Comparison of ENCODE assay signal across 8 cellular contexts in genomic region chr15:22160283-22160682, GRCh38.
DNase-seq lines count a peak whose midpoint lies in the region; ATAC-seq and TF ChIP-seq lines count a peak whose summit lies in the region.
"Not testable (repeated sequence)": the region's sequence is repeated elsewhere in the genome, so short reads cannot be mapped to it uniquely, and the experiment has no call there.

No MANE protein-coding gene starts in this region.

- TF ChIP-seq CTCF in activated CD8-positive, alpha-beta T cell treated with anti-CD3 and anti-CD28 coated beads for 36 hours (IDR thresholded peaks at IDR 0.05) = not testable (repeated sequence)

- not testable (repeated sequence) for H3K27ac ChIP-seq in CD4-positive, CD25-positive, alpha-beta regulatory T cell (ENCODE audit: insufficient read depth, low read length, poor library complexity, severe bottlenecking)

- H3K27ac Mint-ChIP-seq in CD4-positive, CD25-positive, alpha-beta regulatory T cell; activated CD8-positive, alpha-beta T cell treated with anti-CD3 and anti-CD28 coated beads for 36 hours; naive B cell: not testable (repeated sequence)

- not testable (repeated sequence) for H3K4me3 Mint-ChIP-seq in CD4-positive, CD25-positive, alpha-beta regulatory T cell; activated CD8-positive, alpha-beta T cell treated with anti-CD3 and anti-CD28 coated beads for 36 hours; naive B cell

- not testable (repeated sequence) for H3K4me3 ChIP-seq in CD4-positive, CD25-positive, alpha-beta regulatory T cell (ENCODE audit: low read depth, low read length)

- not testable (repeated sequence) for H3K27me3 Mint-ChIP-seq in CD4-positive, CD25-positive, alpha-beta regulatory T cell; activated CD8-positive, alpha-beta T cell treated with anti-CD3 and anti-CD28 coated beads for 36 hours; naive B cell

- not testable (repeated sequence) for H3K4me1 ChIP-seq in CD4-positive, CD25-positive, alpha-beta regulatory T cell (ENCODE audit: control insufficient read depth, insufficient read depth, low read length, poor library complexity, severe bottlenecking)

- POLR2A ChIA-PET in activated CD8-positive, alpha-beta T cell treated with anti-CD3 and anti-CD28 coated beads for 36 hours (lab: Charles Lee) = not testable (repeated sequence)

- not testable (repeated sequence) for H3K36me3 ChIP-seq in CD4-positive, CD25-positive, alpha-beta regulatory T cell (ENCODE audit: control insufficient read depth, insufficient read depth, low read length)

- not testable (repeated sequence) for H3K4me1 Mint-ChIP-seq in CD4-positive, CD25-positive, alpha-beta regulatory T cell; activated CD8-positive, alpha-beta T cell treated with anti-CD3 and anti-CD28 coated beads for 36 hours (ENCODE audit: low read depth); naive B cell

- ATAC-seq in CD4-positive, CD25-positive, alpha-beta regulatory T cell (ENCODE audit: low read depth in 2 of 2) = peak; percentile 52 to 61
- ATAC-seq in GM18873 (IDR thresholded peaks at IDR 0.05; ENCODE audit: low FRiP score, unreplicated experiment) (peak; percentile 25), GM19463 (IDR thresholded peaks at IDR 0.05; ENCODE audit: unreplicated experiment) (peak; percentile 19), GM21737 (IDR thresholded peaks at IDR 0.05; ENCODE audit: unreplicated experiment) (peak; percentile 20), HG02943 (IDR thresholded peaks at IDR 0.05; ENCODE audit: low read depth, unreplicated experiment) (peak; percentile 33), HG03354 (IDR thresholded peaks at IDR 0.05; ENCODE audit: poor library complexity, severe bottlenecking, unreplicated experiment) (peak; percentile 39), naive B cell (ENCODE audit: low read depth in 2 of 2) (peak; percentile 47 to 52)
- ATAC-seq in activated CD8-positive, alpha-beta T cell treated with anti-CD3 and anti-CD28 coated beads for 36 hours = peak; percentile 63

- DNase-seq in CD4-positive, CD25-positive, alpha-beta regulatory T cell; activated CD8-positive, alpha-beta T cell treated with anti-CD3 and anti-CD28 coated beads for 36 hours; naive B cell: not testable (repeated sequence)

- H3K9me3 Mint-ChIP-seq in CD4-positive, CD25-positive, alpha-beta regulatory T cell; activated CD8-positive, alpha-beta T cell treated with anti-CD3 and anti-CD28 coated beads for 36 hours; naive B cell: not testable (repeated sequence)

- not testable (repeated sequence) for H3K36me3 Mint-ChIP-seq in CD4-positive, CD25-positive, alpha-beta regulatory T cell; activated CD8-positive, alpha-beta T cell treated with anti-CD3 and anti-CD28 coated beads for 36 hours (ENCODE audit: low read depth); naive B cell

- CTCF ChIA-PET in activated CD8-positive, alpha-beta T cell treated with anti-CD3 and anti-CD28 coated beads for 36 hours (lab: Charles Lee) = not testable (repeated sequence)

- intact Hi-C loops in activated CD8-positive, alpha-beta T cell treated with anti-CD3 and anti-CD28 coated beads for 36 hours (cut with micrococcal nuclease) = not testable (repeated sequence)

- H3K9me3 ChIP-seq in CD4-positive, CD25-positive, alpha-beta regulatory T cell (ENCODE audit: control insufficient read depth in 2 of 2, low read length in 2 of 2) = not testable (repeated sequence)

- not testable (repeated sequence) for H3K27me3 ChIP-seq in CD4-positive, CD25-positive, alpha-beta regulatory T cell (ENCODE audit: control insufficient read depth, insufficient read depth, low read length)
